Comparison of ENCODE assay signal across 21 cellular contexts in the genomic region with DNA sequence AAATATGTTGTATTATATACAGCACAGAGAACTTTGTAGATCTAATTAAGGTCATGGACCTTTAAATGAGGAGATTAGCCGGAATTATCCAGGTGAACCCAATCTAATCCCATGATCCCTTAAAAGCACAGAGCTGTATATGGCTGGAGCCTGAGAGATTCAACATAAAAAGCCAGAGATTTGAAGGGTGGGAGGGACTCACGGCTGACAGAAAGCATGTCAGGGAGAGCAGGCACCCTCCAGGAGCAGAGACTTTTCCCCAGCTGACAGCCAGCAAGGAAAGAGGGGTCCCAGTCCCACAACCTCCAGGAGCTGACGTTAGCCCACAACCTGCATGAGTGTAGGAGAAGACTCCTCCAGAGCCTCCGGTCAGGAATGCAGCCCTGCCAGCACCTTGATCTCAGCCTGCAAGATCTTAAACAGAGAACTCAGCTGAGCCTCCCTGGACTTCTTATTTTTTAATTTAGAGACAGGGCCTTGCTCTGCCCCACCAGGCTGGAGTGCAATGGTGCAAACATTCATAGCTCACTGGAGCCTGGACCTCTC. TPM values are rescaled to one million over a fixed set of nuclear protein-coding genes. Genes with fewer than 3 reads are reported as not detected.
A peak's percentile ranks its signal among the peaks of the same experiment; 100 is the strongest.
DNase-seq lines count a peak whose midpoint lies in the region; ATAC-seq and TF ChIP-seq lines count a peak whose summit lies in the region.
"Had no signal": no experiment of that assay in that cellular context is flagged by ENCODE, and none has a peak within 500 bp of the region (broad histone marks: within the 10 kb centered on the region; RNA-seq: fewer than 3 reads in every experiment).

No MANE protein-coding gene starts in this region.

- H3K4me1 ChIP-seq in BLaER1 treated with 17β-estradiol and CSF1 and Interleukin-3, amounts not matched to agents 10 nM and 100 nM, result peaks cover 34 to 78% (median 50%) of the 10 kb centered on the region in 10 experiments
- H3K4me1 ChIP-seq in CD4-positive, CD25-positive, alpha-beta regulatory T cell (ENCODE audit: control insufficient read depth, insufficient read depth, low read length, poor library complexity, severe bottlenecking), result peaks cover 9% of the 10 kb centered on the region
- H3K4me1 ChIP-seq in OCI-LY3 (ENCODE audit: low read length) (peaks cover 86% of the 10 kb centered on the region), lower lobe of right lung (peaks cover 12% of the 10 kb centered on the region)

- H3K36me3 ChIP-seq in BLaER1 treated with 17β-estradiol and CSF1 and Interleukin-3, amounts not matched to agents 10 nM and 100 nM, result no peaks in the 10 kb centered on the region
- H3K36me3 ChIP-seq in CD4-positive, CD25-positive, alpha-beta regulatory T cell (ENCODE audit: control insufficient read depth, insufficient read depth, low read length), result no peaks in the 10 kb centered on the region
- no peaks in the 10 kb centered on the region for H3K36me3 ChIP-seq in OCI-LY3 (replicated peaks; ENCODE audit: low read depth, low read length)
- no peaks in the 10 kb centered on the region for H3K36me3 ChIP-seq in lower lobe of right lung

- intact Hi-C loops in lower lobe of right lung (cut with DNase I), result no loop called here

- peak overlapping the region in 1 of 11 experiments; percentile 7; a peak in 2 of 22 replicates for H3K27ac ChIP-seq in BLaER1 treated with 17β-estradiol and CSF1 and Interleukin-3, amounts not matched to agents 10 nM and 100 nM
- no peak overlapping the region for H3K27ac ChIP-seq in CD4-positive, CD25-positive, alpha-beta regulatory T cell (ENCODE audit: insufficient read depth, low read length, poor library complexity, severe bottlenecking)
- H3K27ac ChIP-seq in OCI-LY3 (ENCODE audit: low read length), result peak overlapping the region; percentile 92
- no peak overlapping the region for H3K27ac ChIP-seq in lower lobe of right lung
- H3K27ac ChIP-seq: KMS-11 had no signal

- no peaks in the 10 kb centered on the region for H4K20me1 ChIP-seq in BLaER1 treated with 17β-estradiol and CSF1 and Interleukin-3, amounts not matched to agents 10 nM and 100 nM
- no peaks in the 10 kb centered on the region for H4K20me1 ChIP-seq in OCI-LY3 (ENCODE audit: insufficient read depth, low read length)

- H3K4me3 ChIP-seq in BLaER1 treated with 17β-estradiol and CSF1 and Interleukin-3, amounts not matched to agents 10 nM and 100 nM, result no peak overlapping the region
- no peak overlapping the region for H3K4me3 ChIP-seq in CD4-positive, CD25-positive, alpha-beta regulatory T cell (ENCODE audit: low read depth, low read length)
- no peak overlapping the region for H3K4me3 ChIP-seq in OCI-LY3 (ENCODE audit: low read length)
- H3K4me3 ChIP-seq in lower lobe of right lung, result no peak overlapping the region
- H3K4me3 ChIP-seq: GM12878 had no signal

- H3K27ac Mint-ChIP-seq in CD4-positive, CD25-positive, alpha-beta regulatory T cell, result peak overlapping the region in 2 of 3 donors; percentile 14 to 34
- H3K27ac Mint-ChIP-seq in T-helper 17 cell, result no peak overlapping the region
- H3K27ac Mint-ChIP-seq: CD4-positive, alpha-beta T cell; T-helper 1 cell treated with Interleukin-12 subunit alpha and Interleukin-12 subunit beta and Interleukin-4 antibody, amounts not matched to agents 30 μg/mL and 1 μg/mL, for 36 hours had no signal

- peak overlapping the region in 9 of 11 experiments; percentile 6 to 48 (median 33); a peak in 10 of 22 replicates for H3K4me2 ChIP-seq in BLaER1 treated with 17β-estradiol and CSF1 and Interleukin-3, amounts not matched to agents 10 nM and 100 nM
- H3K4me2 ChIP-seq in OCI-LY3 (ENCODE audit: low read length), result peak overlapping the region; percentile 13; the same call in 1 of the 2 replicates
- H3K4me2 ChIP-seq: KMS-11 had no signal

- H3K9me3 ChIP-seq in BLaER1 treated with 17β-estradiol and CSF1 and Interleukin-3, amounts not matched to agents 10 nM and 100 nM (replicated peaks in 1 of 11), result no peaks in the 10 kb centered on the region
- no peaks in the 10 kb centered on the region for H3K9me3 ChIP-seq in CD4-positive, CD25-positive, alpha-beta regulatory T cell (ENCODE audit: control insufficient read depth in 2 of 2, low read length in 2 of 2)
- H3K9me3 ChIP-seq in OCI-LY3 (ENCODE audit: insufficient read depth, low read length) (no peaks in the 10 kb centered on the region), lower lobe of right lung (no peaks in the 10 kb centered on the region), T-helper 17 cell (ENCODE audit: control insufficient read depth, low read length, poor library complexity, severe bottlenecking) (no peaks in the 10 kb centered on the region)

- DNase-seq in CD4-positive, CD25-positive, alpha-beta regulatory T cell, result no peak
- DNase-seq in lower lobe of right lung, result peak; percentile 22
- DNase-seq in T-helper 17 cell, result no peak
- DNase-seq: ACHN; AML-193; CD4-positive, alpha-beta T cell; DMS53; EL; GOT3; NCI-H1417; NCI-H1930; NCI-H226; NCI-H526; SHP77 treated with DMSO at 0.1 percent for 48 hours had no signal

- H3K9ac ChIP-seq in BLaER1 treated with 17β-estradiol and CSF1 and Interleukin-3, amounts not matched to agents 10 nM and 100 nM, result peak overlapping the region in 3 of 11 experiments; percentile 9 to 47 (median 15); a peak in 3 of 22 replicates
- peak overlapping the region; percentile 36 for H3K9ac ChIP-seq in OCI-LY3 (ENCODE audit: low read length)
- H3K9ac ChIP-seq: KMS-11 had no signal

- H2AFZ ChIP-seq in OCI-LY3 (ENCODE audit: low read depth, low read length), result peak overlapping the region; percentile 23; the same call in 1 of the 2 replicates

- no peaks in the 10 kb centered on the region for H3K36me3 Mint-ChIP-seq in CD4-positive, CD25-positive, alpha-beta regulatory T cell
- no peaks in the 10 kb centered on the region for H3K36me3 Mint-ChIP-seq in T-helper 17 cell (ENCODE audit: low read depth)

- no peak for ATAC-seq in CD4-positive, CD25-positive, alpha-beta regulatory T cell (ENCODE audit: low read depth in 2 of 2)
- no peak for ATAC-seq in lower lobe of right lung
- no peak for ATAC-seq in GM18861 (IDR thresholded peaks at IDR 0.05; ENCODE audit: unreplicated experiment)
- no peak for ATAC-seq in HG03460 (IDR thresholded peaks at IDR 0.05; ENCODE audit: unreplicated experiment)
- ATAC-seq in T-helper 17 cell, result no peak
- ATAC-seq: GM12878 had no signal

- TF ChIP-seq CTCF in OCI-LY3 (IDR thresholded peaks at IDR 0.05; ENCODE audit: low read depth, low read length), result no peak
- no peak for TF ChIP-seq CTCF in lower lobe of right lung (IDR thresholded peaks at IDR 0.05)

- H3K4me3 Mint-ChIP-seq in CD4-positive, CD25-positive, alpha-beta regulatory T cell, result no peak overlapping the region
- H3K4me3 Mint-ChIP-seq in T-helper 17 cell, result no peak overlapping the region
- H3K4me3 Mint-ChIP-seq: CD4-positive, alpha-beta T cell; T-helper 1 cell treated with Interleukin-12 subunit alpha and Interleukin-12 subunit beta and Interleukin-4 antibody, amounts not matched to agents 30 μg/mL and 1 μg/mL, for 36 hours had no signal

- peaks cover 5 to 22% (median 15%) of the 10 kb centered on the region in 4 donors for H3K4me1 Mint-ChIP-seq in CD4-positive, CD25-positive, alpha-beta regulatory T cell
- peaks cover 6% of the 10 kb centered on the region for H3K4me1 Mint-ChIP-seq in T-helper 17 cell

- H3K79me2 ChIP-seq in OCI-LY3 (ENCODE audit: low read length), result no peaks in the 10 kb centered on the region

- no peaks in the 10 kb centered on the region for H3K9me3 Mint-ChIP-seq in CD4-positive, CD25-positive, alpha-beta regulatory T cell
- H3K9me3 Mint-ChIP-seq: CD4-positive, alpha-beta T cell; T-helper 1 cell treated with Interleukin-12 subunit alpha and Interleukin-12 subunit beta and Interleukin-4 antibody, amounts not matched to agents 30 μg/mL and 1 μg/mL, for 36 hours had no signal

- peaks cover 10% of the 10 kb centered on the region for H3K27me3 Mint-ChIP-seq in CD4-positive, CD25-positive, alpha-beta regulatory T cell
- H3K27me3 Mint-ChIP-seq in T-helper 17 cell, result no peaks in the 10 kb centered on the region
- H3K27me3 Mint-ChIP-seq: CD4-positive, alpha-beta T cell had no signal

- no peaks in the 10 kb centered on the region for H3K27me3 ChIP-seq in BLaER1 treated with 17β-estradiol and CSF1 and Interleukin-3, amounts not matched to agents 10 nM and 100 nM
- no peaks in the 10 kb centered on the region for H3K27me3 ChIP-seq in CD4-positive, CD25-positive, alpha-beta regulatory T cell (ENCODE audit: control insufficient read depth, insufficient read depth, low read length)
- H3K27me3 ChIP-seq in OCI-LY3 (ENCODE audit: low read depth, low read length) (no peaks in the 10 kb centered on the region), lower lobe of right lung (ENCODE audit: low read depth) (no peaks in the 10 kb centered on the region)

RNA-seq across cellular contexts. Expression of a gene that starts 20.0 kb away (rescaled TPM):
- 93.0 TPM for total RNA-seq in CD4-positive, CD25-positive, alpha-beta regulatory T cell
- polyA plus RNA-seq in CD4-positive, CD25-positive, alpha-beta regulatory T cell, result 10 to 100 TPM; 45.8 to 62.0 (median 54.2) TPM
- total RNA-seq in lower lobe of right lung (110 TPM), T-helper 17 cell (10 to 100 TPM; 57.2 to 88.5 TPM)
